In the genomic region with DNA sequence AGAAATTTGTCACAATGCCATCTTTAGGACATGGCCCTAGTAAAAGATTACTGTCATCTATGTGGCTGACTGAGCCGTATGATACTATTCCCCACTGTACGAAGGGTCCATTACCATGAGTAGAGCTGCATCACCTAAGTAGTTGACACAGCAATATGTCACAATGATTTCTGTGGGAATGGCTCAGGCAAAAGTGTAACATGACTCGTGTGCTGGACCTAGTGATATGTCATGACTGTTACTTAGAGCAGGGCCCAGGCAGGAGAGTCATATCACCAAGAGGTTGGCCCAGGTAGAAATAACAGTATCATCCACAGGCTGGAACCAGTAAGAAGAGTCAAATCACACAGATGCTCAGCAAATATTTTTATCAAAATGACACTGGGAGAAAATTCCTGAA, we compare ENCODE assay signal across 36 cellular contexts.
"Had no signal": no experiment of that assay in that cellular context is flagged by ENCODE, and none has a peak within 500 bp of the region (broad histone marks: within the 10 kb centered on the region; RNA-seq: fewer than 3 reads in every experiment).

No MANE protein-coding gene starts in this region.

- H3K4me1 ChIP-seq: adrenal gland, body of pancreas, breast epithelium had no signal

- H3K4me3 ChIP-seq: adrenal gland, body of pancreas, breast epithelium had no signal

- ATAC-seq: activated CD8-positive, alpha-beta T cell treated with anti-CD3 and anti-CD28 coated beads for 36 hours; activated naive CD4-positive, alpha-beta T cell treated with anti-CD3 and anti-CD28 coated beads, Interleukin-2, amount 50 U/mL, for 72 hours; activated T-cell treated with anti-CD3 and anti-CD28 coated beads, Interleukin-2, amount 50 U/mL, for 4 hours; body of pancreas had no signal

- DNase-seq: activated B cell treated with CpG ODN at 0.5 μM for 24 hours; activated CD4-positive, alpha-beta memory T cell treated with anti-CD3 and anti-CD28 coated beads for 36 hours; activated CD4-positive, alpha-beta T cell treated with anti-CD3 and anti-CD28 coated beads for 4 hours; activated CD4-positive, alpha-beta T cell treated with anti-CD3 and anti-CD28 coated beads, Interleukin-2, amount 10 ng/mL, durations not matched to agents 24 days and 14 days; activated CD4-positive, alpha-beta T cell treated with anti-CD3 and anti-CD28 coated beads, Interleukin-2, amount 50 U/mL, for 1 hour; activated CD4-positive, alpha-beta T cell treated with anti-CD3 and anti-CD28 coated beads, Interleukin-2, amount 50 U/mL, for 4 hours; activated CD4-positive, CD25-positive, alpha-beta regulatory T cell treated with anti-CD3 and anti-CD28 coated beads, Interleukin-2, amount 50 U/mL, for 72 hours; activated CD8-positive, alpha-beta memory T cell treated with anti-CD3 and anti-CD28 coated beads, Interleukin-2, amount 50 U/mL, for 4 hours; activated CD8-positive, alpha-beta T cell treated with anti-CD3 and anti-CD28 coated beads for 36 hours; activated effector memory CD4-positive, alpha-beta T cell treated with Interleukin-2 at 50 U/mL for 16 hours; activated gamma-delta T cell; activated naive CD4-positive, alpha-beta T cell treated with anti-CD3 and anti-CD28 coated beads, Interleukin-2, amount 10 ng/mL, durations not matched to agents 7 days and 5 days; activated naive CD4-positive, alpha-beta T cell treated with Interleukin-2 at 50 U/mL for 16 hours; activated naive CD8-positive, alpha-beta T cell treated with anti-CD3 and anti-CD28 coated beads for 36 hours; activated T-cell treated with anti-CD3 and anti-CD28 coated beads for 4 hours; activated T-cell treated with anti-CD3 and anti-CD28 coated beads, Interleukin-2, amount 50 U/mL, for 1 hour; activated T-cell treated with anti-CD3 and anti-CD28 coated beads, Interleukin-2, amount 50 U/mL, for 4 hours; activated T-cell treated with anti-CD3 and anti-CD28 coated beads, Interleukin-2, amount 50 U/mL, for 72 hours; adrenal gland; amniotic stem cell; aorta; body of pancreas; brain microvascular endothelial cell; central memory CD4-positive, alpha-beta T cell; cerebellar nuclear complex; SW 1271; T-helper 1 cell; T-helper 2 cell; T-helper 9 cell had no signal

- H3K27me3 Mint-ChIP-seq: activated B cell treated with CpG ODN at 0.5 μM for 24 hours; activated CD4-positive, alpha-beta memory T cell treated with anti-CD3 and anti-CD28 coated beads for 36 hours; activated CD4-positive, alpha-beta T cell treated with anti-CD3 and anti-CD28 coated beads, Interleukin-2, amount 10 ng/mL, durations not matched to agents 24 days and 14 days; activated CD8-positive, alpha-beta T cell treated with anti-CD3 and anti-CD28 coated beads for 36 hours; activated naive CD4-positive, alpha-beta T cell treated with anti-CD3 and anti-CD28 coated beads, Interleukin-2, amount 10 ng/mL, durations not matched to agents 7 days and 5 days; activated naive CD8-positive, alpha-beta T cell treated with anti-CD3 and anti-CD28 coated beads for 36 hours had no signal

- H3K36me3 ChIP-seq: adrenal gland, brain microvascular endothelial cell, breast epithelium had no signal

- H3K27me3 ChIP-seq: adrenal gland, body of pancreas, brain microvascular endothelial cell, breast epithelium had no signal

- H3K9me3 ChIP-seq: adrenal gland, body of pancreas, breast epithelium had no signal

- H3K4me1 Mint-ChIP-seq: activated B cell treated with CpG ODN at 0.5 μM for 24 hours; activated CD4-positive, alpha-beta T cell treated with anti-CD3 and anti-CD28 coated beads, Interleukin-2, amount 10 ng/mL, durations not matched to agents 24 days and 14 days; activated naive CD4-positive, alpha-beta T cell treated with anti-CD3 and anti-CD28 coated beads, Interleukin-2, amount 10 ng/mL, durations not matched to agents 7 days and 5 days; activated naive CD8-positive, alpha-beta T cell treated with anti-CD3 and anti-CD28 coated beads for 36 hours had no signal

- H3K4me3 Mint-ChIP-seq: activated B cell treated with CpG ODN at 0.5 μM for 24 hours; activated CD4-positive, alpha-beta memory T cell treated with anti-CD3 and anti-CD28 coated beads for 36 hours; activated CD4-positive, alpha-beta T cell treated with anti-CD3 and anti-CD28 coated beads, Interleukin-2, amount 10 ng/mL, durations not matched to agents 24 days and 14 days; activated CD8-positive, alpha-beta T cell treated with anti-CD3 and anti-CD28 coated beads for 36 hours; activated naive CD4-positive, alpha-beta T cell treated with anti-CD3 and anti-CD28 coated beads, Interleukin-2, amount 10 ng/mL, durations not matched to agents 7 days and 5 days; activated naive CD8-positive, alpha-beta T cell treated with anti-CD3 and anti-CD28 coated beads for 36 hours; activated T-cell treated with anti-CD3 and anti-CD28 coated beads, Interleukin-2, amount 50 U/mL, for 4 hours; activated T-cell treated with anti-CD3 and anti-CD28 coated beads, Interleukin-2, amount 50 U/mL, for 72 hours; activated T-helper 1 cell treated with anti-CD3 and anti-CD28 coated beads, Interleukin-12 subunit alpha, Interleukin-12 subunit beta, Interleukin-2, Interleukin-4 antibody, amounts not matched to agents 30 ng/mL and 10 ng/mL and 1 ng/mL, durations not matched to agents 14 hours and 24 hours and 36 hours; T-helper 1 cell treated with Interleukin-12 subunit alpha and Interleukin-12 subunit beta and Interleukin-4 antibody, amounts not matched to agents 30 μg/mL and 1 μg/mL, for 36 hours; T-helper 2 cell treated with Interferon-gamma antibody and Interleukin-4, amounts not matched to agents 5 μg/mL and 100 μg/mL, for 36 hours had no signal

- H3K9me3 Mint-ChIP-seq: activated B cell treated with CpG ODN at 0.5 μM for 24 hours; activated CD4-positive, alpha-beta memory T cell treated with anti-CD3 and anti-CD28 coated beads for 36 hours; activated CD4-positive, alpha-beta T cell treated with anti-CD3 and anti-CD28 coated beads, Interleukin-2, amount 10 ng/mL, durations not matched to agents 24 days and 14 days; activated CD8-positive, alpha-beta T cell treated with anti-CD3 and anti-CD28 coated beads for 36 hours; activated naive CD4-positive, alpha-beta T cell treated with anti-CD3 and anti-CD28 coated beads, Interleukin-2, amount 10 ng/mL, durations not matched to agents 7 days and 5 days; activated naive CD4-positive, alpha-beta T cell treated with anti-CD3 and anti-CD28 coated beads, Interleukin-2, amount 50 U/mL, for 72 hours; activated naive CD8-positive, alpha-beta T cell treated with anti-CD3 and anti-CD28 coated beads for 36 hours; activated T-cell treated with anti-CD3 and anti-CD28 coated beads, Interleukin-2, amount 50 U/mL, for 4 hours; activated T-cell treated with anti-CD3 and anti-CD28 coated beads, Interleukin-2, amount 50 U/mL, for 72 hours; activated T-helper 1 cell treated with anti-CD3 and anti-CD28 coated beads, Interleukin-12 subunit alpha, Interleukin-12 subunit beta, Interleukin-2, Interleukin-4 antibody, amounts not matched to agents 30 ng/mL and 10 ng/mL and 1 ng/mL, durations not matched to agents 14 hours and 24 hours and 36 hours; activated T-helper 2 cell treated with anti-CD3 and anti-CD28 coated beads, Interferon-gamma antibody, Interleukin-2, Interleukin-4, amounts not matched to agents 10 μg/mL and 5 μg/mL and 100 μg/mL, durations not matched to agents 14 hours and 24 hours and 36 hours; T-helper 1 cell treated with Interleukin-12 subunit alpha and Interleukin-12 subunit beta and Interleukin-4 antibody, amounts not matched to agents 30 μg/mL and 1 μg/mL, for 36 hours; T-helper 2 cell treated with Interferon-gamma antibody and Interleukin-4, amounts not matched to agents 5 μg/mL and 100 μg/mL, for 36 hours had no signal

- H3K27ac ChIP-seq: adrenal gland, body of pancreas, brain microvascular endothelial cell, breast epithelium, VCaP had no signal

- H3K27ac Mint-ChIP-seq: activated B cell treated with CpG ODN at 0.5 μM for 24 hours; activated CD4-positive, alpha-beta memory T cell treated with anti-CD3 and anti-CD28 coated beads for 36 hours; activated CD4-positive, alpha-beta T cell treated with anti-CD3 and anti-CD28 coated beads, Interleukin-2, amount 10 ng/mL, durations not matched to agents 24 days and 14 days; activated CD8-positive, alpha-beta T cell treated with anti-CD3 and anti-CD28 coated beads for 36 hours; activated naive CD4-positive, alpha-beta T cell treated with anti-CD3 and anti-CD28 coated beads, Interleukin-2, amount 10 ng/mL, durations not matched to agents 7 days and 5 days; activated naive CD4-positive, alpha-beta T cell treated with anti-CD3 and anti-CD28 coated beads, Interleukin-2, amount 50 U/mL, for 72 hours; activated naive CD8-positive, alpha-beta T cell treated with anti-CD3 and anti-CD28 coated beads for 36 hours; activated T-cell treated with anti-CD3 and anti-CD28 coated beads, Interleukin-2, amount 50 U/mL, for 72 hours; activated T-helper 1 cell treated with anti-CD3 and anti-CD28 coated beads, Interleukin-12 subunit alpha, Interleukin-12 subunit beta, Interleukin-2, Interleukin-4 antibody, amounts not matched to agents 30 ng/mL and 10 ng/mL and 1 ng/mL, durations not matched to agents 14 hours and 24 hours and 36 hours; activated T-helper 2 cell treated with anti-CD3 and anti-CD28 coated beads, Interferon-gamma antibody, Interleukin-2, Interleukin-4, amounts not matched to agents 10 μg/mL and 5 μg/mL and 100 μg/mL, durations not matched to agents 14 hours and 24 hours and 36 hours; T-helper 1 cell treated with Interleukin-12 subunit alpha and Interleukin-12 subunit beta and Interleukin-4 antibody, amounts not matched to agents 30 μg/mL and 1 μg/mL, for 36 hours; T-helper 2 cell treated with Interferon-gamma antibody and Interleukin-4, amounts not matched to agents 5 μg/mL and 100 μg/mL, for 36 hours had no signal
